20 cellular contexts compared by ENCODE assay signal in the genomic region with DNA sequence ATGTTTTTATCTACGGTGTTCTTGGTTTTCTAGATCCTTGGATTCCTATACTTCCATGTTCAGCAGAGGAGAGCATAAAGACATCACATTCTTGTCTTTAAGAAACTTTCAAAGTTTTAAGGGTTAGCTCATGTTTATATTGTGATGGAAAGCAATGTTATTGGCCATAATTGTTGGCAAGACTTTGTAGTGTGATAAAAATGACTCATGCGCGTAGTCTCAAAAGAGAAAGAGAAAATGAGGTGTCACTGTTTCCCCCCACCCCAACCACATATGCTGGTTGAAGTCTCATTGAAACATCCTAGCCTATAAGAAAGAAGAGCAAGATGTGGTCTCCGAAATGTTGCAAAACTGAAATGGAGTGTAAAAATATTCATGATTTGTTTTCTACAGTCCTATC.
"Had no signal": no experiment of that assay in that cellular context is flagged by ENCODE, and none has a peak within 500 bp of the region (broad histone marks: within the 10 kb centered on the region; RNA-seq: fewer than 3 reads in every experiment).

No MANE protein-coding gene starts in this region.

- H3K4me3 ChIP-seq: heart right ventricle, lower lobe of right lung, neural progenitor cell, upper lobe of left lung had no signal

- H3K27me3 ChIP-seq: heart right ventricle, neural progenitor cell, upper lobe of left lung had no signal

- DNase-seq: activated CD4-positive, alpha-beta T cell treated with anti-CD3 and anti-CD28 coated beads, Interleukin-2, amount 10 ng/mL, durations not matched to agents 7 days and 5 days; activated CD4-positive, CD25-positive, alpha-beta regulatory T cell treated with anti-CD3 and anti-CD28 coated beads, Interleukin-2, amount 50 U/mL, for 72 hours; activated CD8-positive, alpha-beta memory T cell treated with anti-CD3 and anti-CD28 coated beads, Interleukin-2, amount 10 ng/mL, durations not matched to agents 7 days and 5 days; activated CD8-positive, alpha-beta T cell treated with anti-CD3 and anti-CD28 coated beads for 36 hours; activated effector memory CD4-positive, alpha-beta T cell treated with anti-CD3 and anti-CD28 coated beads, Interleukin-2, amount 50 U/mL, for 16 hours; activated naive CD4-positive, alpha-beta T cell treated with anti-CD3 and anti-CD28 coated beads, Interleukin-2, amount 10 ng/mL, durations not matched to agents 7 days and 5 days; activated T-cell treated with anti-CD3 and anti-CD28 coated beads for 4 hours; amygdala; dermis blood vessel endothelial cell; effector CD8-positive, alpha-beta T cell; erythroblast; heart right ventricle; lower lobe of right lung; naive thymus-derived CD8-positive, alpha-beta T cell; small intestine; stimulated activated CD4-positive, alpha-beta T cell treated with anti-CD3 and anti-CD28 coated beads, Interleukin-2, amount 100 ng/mL, for 48 hours; stimulated activated naive CD4-positive, alpha-beta T cell; upper lobe of left lung; WERI-Rb-1 had no signal

- H3K27ac ChIP-seq: heart right ventricle, lower lobe of right lung, neural progenitor cell, upper lobe of left lung, WERI-Rb-1 had no signal

- H3K36me3 ChIP-seq: heart right ventricle, lower lobe of right lung, neural progenitor cell, WERI-Rb-1 had no signal
